In genomic region chr2:131681607-131682121, GRCh38 we compare ENCODE assay signal across 8 cellular contexts.
DNase-seq lines count a peak whose midpoint lies in the region; ATAC-seq and TF ChIP-seq lines count a peak whose summit lies in the region.
"Not testable (repeated sequence)": the region's sequence is repeated elsewhere in the genome, so short reads cannot be mapped to it uniquely, and the experiment has no call there.

No MANE protein-coding gene starts in this region.

- H3K36me3 ChIP-seq in endocrine pancreas (ENCODE audit: control insufficient read depth, insufficient read depth, low read length); rectal smooth muscle tissue (ENCODE audit: control insufficient read depth, insufficient read depth, low read length): not testable (repeated sequence)

- H3K4me3 ChIP-seq in AG04449 (ENCODE audit: low read depth, low read length) (peak overlapping the region; percentile 80), rectal smooth muscle tissue (ENCODE audit: low read length) (peak overlapping the region; percentile 97)
- not testable (repeated sequence) for H3K4me3 ChIP-seq in endocrine pancreas (ENCODE audit: control insufficient read depth, insufficient read depth, low read length)

- peak overlapping the region; percentile 19 for H3K9ac ChIP-seq in endocrine pancreas (ENCODE audit: control insufficient read depth, insufficient read depth, low read length)
- not testable (repeated sequence) for H3K9ac ChIP-seq in rectal smooth muscle tissue (ENCODE audit: low read length)

- H3K9me3 ChIP-seq in endocrine pancreas (ENCODE audit: control insufficient read depth, low read length), result not testable (repeated sequence)

- peaks cover 38% of the 10 kb centered on the region for H3K4me1 Mint-ChIP-seq in activated T-cell treated with anti-CD3 and anti-CD28 coated beads, Interleukin-2, amount 50 U/mL, for 4 hours (ENCODE audit: low read depth)

- peak; percentile 17 for ATAC-seq in GM19043 (IDR thresholded peaks at IDR 0.05; ENCODE audit: low read depth, unreplicated experiment)
- ATAC-seq in HG02852 (IDR thresholded peaks at IDR 0.05; ENCODE audit: unreplicated experiment), result peak; percentile 13
- peak in 1 of 2 donors; percentile 4 for ATAC-seq in activated T-cell treated with anti-CD3 and anti-CD28 coated beads, Interleukin-2, amount 50 U/mL, for 4 hours

- H3K9me3 Mint-ChIP-seq in activated T-cell treated with anti-CD3 and anti-CD28 coated beads, Interleukin-2, amount 50 U/mL, for 4 hours, result not testable (repeated sequence)

- CTCF ChIA-PET in AG04449 (lab: Yijun Ruan, JAX), result interaction anchor here (0.9 to 3.3 kb wide), 6 partner anchors 9 to 528 kb away, joined by 3 to 26 read pairs (median 6); no protein-coding TSS in a partner anchor

- not testable (repeated sequence) for H3K27me3 Mint-ChIP-seq in activated T-cell treated with anti-CD3 and anti-CD28 coated beads, Interleukin-2, amount 50 U/mL, for 4 hours (ENCODE audit: low read depth)

- H3K4me1 ChIP-seq in endocrine pancreas (ENCODE audit: control insufficient read depth, insufficient read depth, low read length); rectal smooth muscle tissue (ENCODE audit: control insufficient read depth, insufficient read depth, low read length): not testable (repeated sequence)

- H3K27ac ChIP-seq in layer of hippocampus (ENCODE audit: low read depth, low read length), result peak overlapping the region; percentile 62
- H3K27ac ChIP-seq in rectal smooth muscle tissue (ENCODE audit: low read depth, low read length), result peak overlapping the region; percentile 50

- peak overlapping the region; percentile 90 for H3K4me3 Mint-ChIP-seq in activated T-cell treated with anti-CD3 and anti-CD28 coated beads, Interleukin-2, amount 50 U/mL, for 4 hours

- H3K36me3 Mint-ChIP-seq in activated T-cell treated with anti-CD3 and anti-CD28 coated beads, Interleukin-2, amount 50 U/mL, for 4 hours (ENCODE audit: insufficient read depth), result peaks cover 12% of the 10 kb centered on the region

- not testable (repeated sequence) for H3K27me3 ChIP-seq in endocrine pancreas (ENCODE audit: control insufficient read depth, insufficient read depth, low read length); layer of hippocampus (ENCODE audit: control insufficient read depth, insufficient read depth, low read length); rectal smooth muscle tissue (ENCODE audit: control insufficient read depth, insufficient read depth, low read length)

- not testable (repeated sequence) for DNase-seq in AG04449 (ENCODE audit: low read depth, low spot score); activated T-cell treated with anti-CD3 and anti-CD28 coated beads, Interleukin-2, amount 50 U/mL, for 4 hours
- DNase-seq in LHCN-M2 (ENCODE audit: low read depth), result peak; percentile 14

- not testable (repeated sequence) for TF ChIP-seq CTCF in AG04449 (IDR thresholded peaks at IDR 0.05; ENCODE audit: insufficient read depth, low read length, missing control alignments)

- POLR2A ChIA-PET in AG04449 (lab: Yijun Ruan, JAX), result interaction anchor here (1.0 to 1.9 kb wide), 3 partner anchors 9 to 189 kb away, joined by 4 to 24 read pairs (median 6); no protein-coding TSS in a partner anchor
